1 cellular context compared by ENCODE assay signal in genomic region chr1:42320689-42321088, GRCh38.
TF ChIP-seq lines count a peak whose summit lies in the region.

No MANE protein-coding gene starts in this region.

TF ChIP-seq in IMR-90, 13 proteins besides CTCF, POLR2A, EP300 and RAD21:
- TF ChIP-seq ELK1 (IDR thresholded peaks at IDR 0.05; ENCODE audit: borderline replicate concordance, low read depth, low read length) (no peak), USF2 (IDR thresholded peaks at IDR 0.05; ENCODE audit: low read depth, low read length) (no peak), SMC3 (IDR thresholded peaks at IDR 0.05; ENCODE audit: low read depth, low read length) (no peak)
